ENCODE assay signal across 1 cellular context in genomic region chr15:74598126-74598842, GRCh38.
TF ChIP-seq lines count a peak whose summit lies in the region.

No MANE protein-coding gene starts in this region.

TF ChIP-seq in HepG2, 621 proteins besides CTCF, POLR2A, EP300 and RAD21 (continued from another document and continues in another):
- TF ChIP-seq DRAP1 (CRISPR knock-in tag; IDR thresholded peaks at IDR 0.05) = peak; percentile 98
- no peak for TF ChIP-seq ATF5 (CRISPR knock-in tag; IDR thresholded peaks at IDR 0.05; ENCODE audit: low read depth)
- no peak for TF ChIP-seq ZNF234 (CRISPR knock-in tag; conservative IDR thresholded peaks at IDR 0.05)
- peak; percentile 67; the same call in 1 of the 2 replicates for TF ChIP-seq ZNF280B (CRISPR knock-in tag; IDR thresholded peaks at IDR 0.05; ENCODE audit: borderline replicate concordance)
- peak; percentile 37; the same call in 1 of the 2 replicates for TF ChIP-seq SIN3A (IDR thresholded peaks at IDR 0.05; ENCODE audit: borderline replicate concordance, low read depth, low read length)
- peak; percentile 69; the same call in 1 of the 2 replicates for TF ChIP-seq ATF7-NPFF (CRISPR knock-in tag; IDR thresholded peaks at IDR 0.05; ENCODE audit: low read depth)
- peak; percentile 63; the same call in 1 of the 2 replicates for TF ChIP-seq ZNF441 (CRISPR knock-in tag; IDR thresholded peaks at IDR 0.05; ENCODE audit: borderline replicate concordance)
- TF ChIP-seq ZFX (CRISPR knock-in tag; IDR thresholded peaks at IDR 0.05; ENCODE audit: low read depth) = peak; percentile 63
- TF ChIP-seq MXI1 (IDR thresholded peaks at IDR 0.05; ENCODE audit: borderline replicate concordance, low read depth, low read length) = peak; percentile 47; the same call in 1 of the 3 replicates
- peak; percentile 80 for TF ChIP-seq NRL (CRISPR knock-in tag; IDR thresholded peaks at IDR 0.05; ENCODE audit: borderline replicate concordance)
- 0 out of 2 replicates have a peak, but pooled peaks have one; percentile 54 for TF ChIP-seq ATF2 (CRISPR knock-in tag; IDR thresholded peaks at IDR 0.05)
- peak; percentile 65; the same call in 1 of the 2 replicates for TF ChIP-seq SMAD3 (CRISPR knock-in tag; IDR thresholded peaks at IDR 0.05)
- no peak for TF ChIP-seq MNT (IDR thresholded peaks at IDR 0.05)
- TF ChIP-seq SNRNP70 (IDR thresholded peaks at IDR 0.05; ENCODE audit: low read depth, low read length) = no peak
- TF ChIP-seq MYC (CRISPR knock-in tag; IDR thresholded peaks at IDR 0.05; ENCODE audit: borderline replicate concordance) = peak; percentile 52; the same call in 1 of the 2 replicates
- TF ChIP-seq ETV5 (CRISPR knock-in tag; IDR thresholded peaks at IDR 0.05; ENCODE audit: borderline replicate concordance) = no peak; the same call in 1 of the 2 replicates
- no peak for TF ChIP-seq NFAT5 (CRISPR knock-in tag; IDR thresholded peaks at IDR 0.05)
- TF ChIP-seq ZNF577 (CRISPR knock-in tag; IDR thresholded peaks at IDR 0.05; ENCODE audit: borderline replicate concordance, low read depth) = no peak
- no peak for TF ChIP-seq PREB (CRISPR knock-in tag; IDR thresholded peaks at IDR 0.05)
- TF ChIP-seq GPN1 (CRISPR knock-in tag; IDR thresholded peaks at IDR 0.05; ENCODE audit: borderline replicate concordance) = no peak
- no peak for TF ChIP-seq ZNF552 (CRISPR knock-in tag; IDR thresholded peaks at IDR 0.05; ENCODE audit: borderline replicate concordance)
- TF ChIP-seq BCL3 (CRISPR knock-in tag; IDR thresholded peaks at IDR 0.05) = 0 out of 2 replicates have a peak, but pooled peaks have one; percentile 44
- no peak for TF ChIP-seq CREB3 (CRISPR knock-in tag; IDR thresholded peaks at IDR 0.05)
- TF ChIP-seq ZNF7 (CRISPR knock-in tag; IDR thresholded peaks at IDR 0.05) = 0 out of 2 replicates have a peak, but pooled peaks have one; percentile 25
- no peak for TF ChIP-seq AKNA (CRISPR knock-in tag; IDR thresholded peaks at IDR 0.05; ENCODE audit: borderline replicate concordance)
- TF ChIP-seq ASH2L (IDR thresholded peaks at IDR 0.05; ENCODE audit: insufficient read length, low read depth, low read length) = peak; percentile 56
- peak; percentile 43; the same call in 1 of the 2 replicates for TF ChIP-seq ARID5B (CRISPR knock-in tag; IDR thresholded peaks at IDR 0.05)
